ENCODE assay signal across 1 cellular context in the genomic region with DNA sequence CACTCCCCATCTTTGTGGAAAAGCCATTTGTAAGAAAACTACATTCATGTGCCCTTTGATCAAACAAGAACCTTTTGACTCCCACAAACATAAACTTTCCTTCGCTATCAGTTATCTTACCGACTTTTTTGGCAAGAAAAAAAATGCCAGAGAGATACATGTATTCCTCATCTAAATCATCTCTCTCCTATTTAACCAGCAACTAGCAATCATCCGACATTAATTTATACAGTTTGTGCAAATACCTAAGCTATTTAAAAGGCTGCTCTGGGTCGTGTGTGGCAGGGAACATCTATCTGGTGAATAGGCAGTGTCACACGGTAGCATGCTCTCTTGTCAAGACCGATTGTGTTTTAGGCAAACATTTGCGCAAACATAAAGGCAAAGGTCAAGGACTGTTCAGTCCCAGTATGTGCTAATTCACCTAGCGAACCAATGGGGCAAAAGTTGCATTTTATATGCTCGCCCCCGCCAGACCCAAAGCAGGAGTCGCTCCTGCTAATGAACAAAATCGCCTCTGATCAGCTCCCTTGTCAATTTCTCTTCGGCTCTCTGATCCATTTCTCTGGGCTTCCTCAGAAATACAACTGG.
TF ChIP-seq lines count a peak whose summit lies in the region.

No MANE protein-coding gene starts in this region.

TF ChIP-seq in HepG2, 621 proteins besides CTCF, POLR2A, EP300 and RAD21 (continued from another document and continues in another):
- TF ChIP-seq, protein P1, sequence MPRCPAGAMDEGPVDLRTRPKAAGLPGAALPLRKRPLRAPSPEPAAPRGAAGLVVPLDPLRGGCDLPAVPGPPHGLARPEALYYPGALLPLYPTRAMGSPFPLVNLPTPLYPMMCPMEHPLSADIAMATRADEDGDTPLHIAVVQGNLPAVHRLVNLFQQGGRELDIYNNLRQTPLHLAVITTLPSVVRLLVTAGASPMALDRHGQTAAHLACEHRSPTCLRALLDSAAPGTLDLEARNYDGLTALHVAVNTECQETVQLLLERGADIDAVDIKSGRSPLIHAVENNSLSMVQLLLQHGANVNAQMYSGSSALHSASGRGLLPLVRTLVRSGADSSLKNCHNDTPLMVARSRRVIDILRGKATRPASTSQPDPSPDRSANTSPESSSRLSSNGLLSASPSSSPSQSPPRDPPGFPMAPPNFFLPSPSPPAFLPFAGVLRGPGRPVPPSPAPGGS (CRISPR knock-in tag; IDR thresholded peaks at IDR 0.05): no peak
- no peak for TF ChIP-seq ZNF629 (CRISPR knock-in tag; conservative IDR thresholded peaks at IDR 0.05)
- TF ChIP-seq NFKB2 (CRISPR knock-in tag; IDR thresholded peaks at IDR 0.05; ENCODE audit: borderline replicate concordance): no peak
- no peak for TF ChIP-seq SP4 (CRISPR knock-in tag; IDR thresholded peaks at IDR 0.05)
- TF ChIP-seq CENPT (CRISPR knock-in tag; IDR thresholded peaks at IDR 0.05; ENCODE audit: low read depth): no peak
- no peak for TF ChIP-seq FOXA1 (IDR thresholded peaks at IDR 0.05)
- peak; percentile 82 for TF ChIP-seq FOXA1 (CRISPR knock-in tag; IDR thresholded peaks at IDR 0.05)
- no peak for TF ChIP-seq HOXA7 (CRISPR knock-in tag; IDR thresholded peaks at IDR 0.05)
- no peak for TF ChIP-seq YEATS2 (CRISPR knock-in tag; IDR thresholded peaks at IDR 0.05; ENCODE audit: borderline replicate concordance)
- TF ChIP-seq MATR3 (CRISPR knock-in tag; IDR thresholded peaks at IDR 0.05): no peak
- 0 out of 2 replicates have a peak, but pooled peaks have one; percentile 30 for TF ChIP-seq ATF1 (CRISPR knock-in tag; IDR thresholded peaks at IDR 0.05)
- peak; percentile 62; the same call in 1 of the 2 replicates for TF ChIP-seq IRF2 (CRISPR knock-in tag; IDR thresholded peaks at IDR 0.05)
- peak; percentile 37; the same call in 1 of the 2 replicates for TF ChIP-seq ZMYM3 (CRISPR knock-in tag; IDR thresholded peaks at IDR 0.05)
- TF ChIP-seq ZBTB33 (CRISPR knock-in tag; IDR thresholded peaks at IDR 0.05): no peak
- TF ChIP-seq FOXA3 (CRISPR knock-in tag; IDR thresholded peaks at IDR 0.05): peak; percentile 87
- no peak for TF ChIP-seq GATA4 (IDR thresholded peaks at IDR 0.05; ENCODE audit: borderline replicate concordance, low read depth)
- TF ChIP-seq TCF7L2 (IDR thresholded peaks at IDR 0.05; ENCODE audit: low read depth, low read length): no peak
- TF ChIP-seq, protein P2, sequence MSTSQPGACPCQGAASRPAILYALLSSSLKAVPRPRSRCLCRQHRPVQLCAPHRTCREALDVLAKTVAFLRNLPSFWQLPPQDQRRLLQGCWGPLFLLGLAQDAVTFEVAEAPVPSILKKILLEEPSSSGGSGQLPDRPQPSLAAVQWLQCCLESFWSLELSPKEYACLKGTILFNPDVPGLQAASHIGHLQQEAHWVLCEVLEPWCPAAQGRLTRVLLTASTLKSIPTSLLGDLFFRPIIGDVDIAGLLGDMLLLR (CRISPR knock-in tag; IDR thresholded peaks at IDR 0.05): no peak
- TF ChIP-seq ARHGAP35 (CRISPR knock-in tag; IDR thresholded peaks at IDR 0.05; ENCODE audit: borderline replicate concordance): no peak
- 0 out of 2 replicates have a peak, but pooled peaks have one; percentile 30 for TF ChIP-seq GATAD1 (CRISPR knock-in tag; IDR thresholded peaks at IDR 0.05)
- no peak for TF ChIP-seq IKZF4 (CRISPR knock-in tag; IDR thresholded peaks at IDR 0.05; ENCODE audit: borderline replicate concordance, low read depth, not compliant biosample characterization)
- no peak for TF ChIP-seq PREB (CRISPR knock-in tag; IDR thresholded peaks at IDR 0.05)
- TF ChIP-seq ZNF264 (CRISPR knock-in tag; IDR thresholded peaks at IDR 0.05): no peak
- TF ChIP-seq ZBTB42 (CRISPR knock-in tag; IDR thresholded peaks at IDR 0.05): no peak
- no peak for TF ChIP-seq NFAT5 (CRISPR knock-in tag; IDR thresholded peaks at IDR 0.05)
- no peak for TF ChIP-seq ZNF850 (CRISPR knock-in tag; conservative IDR thresholded peaks at IDR 0.05)
- TF ChIP-seq SP140L (CRISPR knock-in tag; IDR thresholded peaks at IDR 0.05; ENCODE audit: borderline replicate concordance): no peak
- no peak for TF ChIP-seq ZNF235 (CRISPR knock-in tag; IDR thresholded peaks at IDR 0.05; ENCODE audit: borderline replicate concordance)
- TF ChIP-seq, protein P3, sequence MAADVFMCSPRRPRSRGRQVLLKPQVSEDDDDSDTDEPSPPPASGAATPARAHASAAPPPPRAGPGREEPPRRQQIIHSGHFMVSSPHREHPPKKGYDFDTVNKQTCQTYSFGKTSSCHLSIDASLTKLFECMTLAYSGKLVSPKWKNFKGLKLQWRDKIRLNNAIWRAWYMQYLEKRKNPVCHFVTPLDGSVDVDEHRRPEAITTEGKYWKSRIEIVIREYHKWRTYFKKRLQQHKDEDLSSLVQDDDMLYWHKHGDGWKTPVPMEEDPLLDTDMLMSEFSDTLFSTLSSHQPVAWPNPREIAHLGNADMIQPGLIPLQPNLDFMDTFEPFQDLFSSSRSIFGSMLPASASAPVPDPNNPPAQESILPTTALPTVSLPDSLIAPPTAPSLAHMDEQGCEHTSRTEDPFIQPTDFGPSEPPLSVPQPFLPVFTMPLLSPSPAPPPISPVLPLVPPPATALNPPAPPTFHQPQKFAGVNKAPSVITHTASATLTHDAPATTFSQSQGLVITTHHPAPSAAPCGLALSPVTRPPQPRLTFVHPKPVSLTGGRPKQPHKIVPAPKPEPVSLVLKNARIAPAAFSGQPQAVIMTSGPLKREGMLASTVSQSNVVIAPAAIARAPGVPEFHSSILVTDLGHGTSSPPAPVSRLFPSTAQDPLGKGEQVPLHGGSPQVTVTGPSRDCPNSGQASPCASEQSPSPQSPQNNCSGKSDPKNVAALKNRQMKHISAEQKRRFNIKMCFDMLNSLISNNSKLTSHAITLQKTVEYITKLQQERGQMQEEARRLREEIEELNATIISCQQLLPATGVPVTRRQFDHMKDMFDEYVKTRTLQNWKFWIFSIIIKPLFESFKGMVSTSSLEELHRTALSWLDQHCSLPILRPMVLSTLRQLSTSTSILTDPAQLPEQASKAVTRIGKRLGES (CRISPR knock-in tag; IDR thresholded peaks at IDR 0.05; ENCODE audit: borderline replicate concordance): no peak
- TF ChIP-seq ZEB1 (IDR thresholded peaks at IDR 0.05; ENCODE audit: insufficient replicate concordance, low read depth): no peak
- TF ChIP-seq NR2F1 (CRISPR knock-in tag; IDR thresholded peaks at IDR 0.05): peak; percentile 88 to 95
- TF ChIP-seq AHDC1 (CRISPR knock-in tag; IDR thresholded peaks at IDR 0.05; ENCODE audit: borderline replicate concordance): peak; percentile 87
- TF ChIP-seq PRMT3 (CRISPR knock-in tag; IDR thresholded peaks at IDR 0.05; ENCODE audit: borderline replicate concordance, low read depth): no peak
- no peak for TF ChIP-seq ZSCAN29 (CRISPR knock-in tag; conservative IDR thresholded peaks at IDR 0.05)
- TF ChIP-seq ZNF136 (CRISPR knock-in tag; IDR thresholded peaks at IDR 0.05; ENCODE audit: low read depth): no peak
- TF ChIP-seq SSRP1 (CRISPR knock-in tag; IDR thresholded peaks at IDR 0.05): no peak
